Comparison of ENCODE assay signal across 22 cellular contexts in genomic region chr9:131167936-131168335, GRCh38.
"Had no signal": no experiment of that assay in that cellular context is flagged by ENCODE, and none has a peak within 500 bp of the region (broad histone marks: within the 10 kb centered on the region; RNA-seq: fewer than 3 reads in every experiment).

No MANE protein-coding gene starts in this region.

- H2AFZ ChIP-seq: PC-9 had no signal

- H3K4me2 ChIP-seq: PC-9 had no signal

- H3K4me3 Mint-ChIP-seq: activated CD4-positive, alpha-beta T cell treated with anti-CD3 and anti-CD28 coated beads for 36 hours; activated CD8-positive, alpha-beta memory T cell treated with anti-CD3 and anti-CD28 coated beads, Interleukin-2, amount 10 ng/mL, durations not matched to agents 7 days and 5 days; activated naive CD4-positive, alpha-beta T cell treated with anti-CD3 and anti-CD28 coated beads, Interleukin-2, amount 50 U/mL, for 24 hours; activated T-cell treated with anti-CD3 and anti-CD28 coated beads, Interleukin-2, amount 50 U/mL, for 24 hours; activated T-helper 1 cell treated with anti-CD3 and anti-CD28 coated beads, Interleukin-12 subunit alpha, Interleukin-12 subunit beta, Interleukin-2, Interleukin-4 antibody, amounts not matched to agents 30 ng/mL and 10 ng/mL and 1 ng/mL, durations not matched to agents 14 hours and 24 hours and 36 hours; central memory CD8-positive, alpha-beta T cell; IgD-negative memory B cell; T-cell had no signal

- H3K4me1 Mint-ChIP-seq: activated CD4-positive, alpha-beta T cell treated with anti-CD3 and anti-CD28 coated beads for 36 hours had no signal

- H3K4me3 ChIP-seq: ascending aorta, PC-9 had no signal

- H3K27me3 Mint-ChIP-seq: activated CD4-positive, alpha-beta T cell treated with anti-CD3 and anti-CD28 coated beads for 36 hours; activated CD8-positive, alpha-beta memory T cell treated with anti-CD3 and anti-CD28 coated beads, Interleukin-2, amount 10 ng/mL, durations not matched to agents 7 days and 5 days; activated naive CD4-positive, alpha-beta T cell treated with anti-CD3 and anti-CD28 coated beads, Interleukin-2, amount 50 U/mL, for 24 hours; activated T-cell treated with anti-CD3 and anti-CD28 coated beads, Interleukin-2, amount 50 U/mL, for 24 hours; brain; central memory CD8-positive, alpha-beta T cell; IgD-negative memory B cell; T-cell had no signal

- H3K9me3 Mint-ChIP-seq: activated naive CD4-positive, alpha-beta T cell treated with anti-CD3 and anti-CD28 coated beads, Interleukin-2, amount 50 U/mL, for 24 hours; activated T-cell treated with anti-CD3 and anti-CD28 coated beads, Interleukin-2, amount 50 U/mL, for 24 hours; activated T-helper 1 cell treated with anti-CD3 and anti-CD28 coated beads, Interleukin-12 subunit alpha, Interleukin-12 subunit beta, Interleukin-2, Interleukin-4 antibody, amounts not matched to agents 30 ng/mL and 10 ng/mL and 1 ng/mL, durations not matched to agents 14 hours and 24 hours and 36 hours; brain; central memory CD8-positive, alpha-beta T cell; IgD-negative memory B cell; T-cell had no signal

- H3K27ac Mint-ChIP-seq: activated CD4-positive, alpha-beta T cell treated with anti-CD3 and anti-CD28 coated beads for 36 hours; activated CD8-positive, alpha-beta memory T cell treated with anti-CD3 and anti-CD28 coated beads, Interleukin-2, amount 10 ng/mL, durations not matched to agents 7 days and 5 days; activated naive CD4-positive, alpha-beta T cell treated with anti-CD3 and anti-CD28 coated beads, Interleukin-2, amount 50 U/mL, for 24 hours; activated T-cell treated with anti-CD3 and anti-CD28 coated beads, Interleukin-2, amount 50 U/mL, for 24 hours; activated T-helper 1 cell treated with anti-CD3 and anti-CD28 coated beads, Interleukin-12 subunit alpha, Interleukin-12 subunit beta, Interleukin-2, Interleukin-4 antibody, amounts not matched to agents 30 ng/mL and 10 ng/mL and 1 ng/mL, durations not matched to agents 14 hours and 24 hours and 36 hours had no signal

- H3K9me3 ChIP-seq: ascending aorta had no signal

- H3K27ac ChIP-seq: ascending aorta, PC-9, WERI-Rb-1 had no signal

- H3K4me1 ChIP-seq: ascending aorta had no signal

- H3K27me3 ChIP-seq: ascending aorta had no signal

- ATAC-seq: activated CD4-positive, alpha-beta T cell treated with anti-CD3 and anti-CD28 coated beads for 36 hours; activated CD8-positive, alpha-beta memory T cell treated with anti-CD3 and anti-CD28 coated beads, Interleukin-2, amount 10 ng/mL, durations not matched to agents 7 days and 5 days; T-cell had no signal

- DNase-seq: activated CD4-positive, alpha-beta T cell treated with anti-CD3 and anti-CD28 coated beads for 36 hours; activated CD4-positive, alpha-beta T cell treated with anti-CD3 and anti-CD28 coated beads, Interleukin-2, amount 50 U/mL, for 4 hours; activated CD8-positive, alpha-beta memory T cell treated with anti-CD3 and anti-CD28 coated beads, Interleukin-2, amount 10 ng/mL, durations not matched to agents 7 days and 5 days; activated effector memory CD4-positive, alpha-beta T cell treated with Interleukin-2 at 50 U/mL for 16 hours; activated naive CD4-positive, alpha-beta T cell; activated T-cell treated with anti-CD3 and anti-CD28 coated beads, Interleukin-2, amount 50 U/mL, for 24 hours; NCI-H1105 treated with DMSO at 0.1 percent for 48 hours; NCI-H1436 treated with DMSO at 0.1 percent for 48 hours; NCI-H187; NCI-H2227 treated with DMSO at 0.1 percent for 48 hours; NCI-H524 treated with DMSO at 0.1 percent for 48 hours; NCI-H748 treated with DMSO at 0.1 percent for 48 hours; PC-9; SIG-M5; T-cell; WERI-Rb-1 had no signal
